ENCODE assay signal across 18 cellular contexts in genomic region chr7:41999736-42000283, GRCh38.
"Had no signal": no experiment of that assay in that cellular context is flagged by ENCODE, and none has a peak within 500 bp of the region (broad histone marks: within the 10 kb centered on the region; RNA-seq: fewer than 3 reads in every experiment).

No MANE protein-coding gene starts in this region.

- H3K4me3 ChIP-seq: adrenal gland, colonic mucosa, esophagus muscularis mucosa, right atrium auricular region, transverse colon had no signal

- H3K4me1 ChIP-seq: adrenal gland, colonic mucosa had no signal

- H3K27me3 ChIP-seq: adrenal gland, colonic mucosa, esophagus muscularis mucosa, right atrium auricular region, transverse colon had no signal

- H3K36me3 ChIP-seq: adrenal gland, colonic mucosa, right atrium auricular region, transverse colon, WERI-Rb-1 had no signal

- H3K9me3 ChIP-seq: adrenal gland, colonic mucosa, esophagus muscularis mucosa, right atrium auricular region, transverse colon had no signal

- DNase-seq: activated CD4-positive, alpha-beta T cell treated with anti-CD3 and anti-CD28 coated beads, Interleukin-2, amount 50 U/mL, for 48 hours; activated CD8-positive, alpha-beta memory T cell treated with anti-CD3 and anti-CD28 coated beads, Interleukin-2, amount 10 ng/mL, durations not matched to agents 7 days and 5 days; activated effector memory CD4-positive, alpha-beta T cell treated with anti-CD3 and anti-CD28 coated beads, Interleukin-2, amount 50 U/mL, for 16 hours; activated T-cell treated with anti-CD3 and anti-CD28 coated beads, Interleukin-2, amount 50 U/mL, for 4 hours; adrenal gland; colonic mucosa; glutamatergic neuron; hypothalamus; kidney glomerular epithelial cell; mesenchymal stem cell; occipital lobe; stimulated activated CD4-positive, alpha-beta T cell treated with anti-CD3 and anti-CD28 coated beads, Interleukin-4, amount 100 ng/mL, for 1 hour; stimulated activated naive CD4-positive, alpha-beta T cell; T-helper 17 cell; transverse colon; WERI-Rb-1 had no signal

- H3K27ac ChIP-seq: adrenal gland, colonic mucosa, esophagus muscularis mucosa, right atrium auricular region, transverse colon, WERI-Rb-1 had no signal

- ATAC-seq: activated CD8-positive, alpha-beta memory T cell treated with anti-CD3 and anti-CD28 coated beads, Interleukin-2, amount 10 ng/mL, durations not matched to agents 7 days and 5 days; activated T-cell treated with anti-CD3 and anti-CD28 coated beads, Interleukin-2, amount 50 U/mL, for 4 hours; T-helper 17 cell had no signal
